Comparison of ENCODE assay signal across 24 cellular contexts in genomic region chr1:209156991-209157390, GRCh38.
"Had no signal": no experiment of that assay in that cellular context is flagged by ENCODE, and none has a peak within 500 bp of the region (broad histone marks: within the 10 kb centered on the region; RNA-seq: fewer than 3 reads in every experiment).

No MANE protein-coding gene starts in this region.

- H3K27ac ChIP-seq: hepatocyte, suprapubic skin, tibial artery had no signal

- H3K36me3 Mint-ChIP-seq: activated naive CD8-positive, alpha-beta T cell; mesothelial cell of epicardium; naive B cell had no signal

- ATAC-seq: activated T-cell treated with anti-CD3 and anti-CD28 coated beads, Interleukin-2, amount 50 U/mL, for 72 hours; left cardiac atrium; left ventricle myocardium superior; right cardiac atrium had no signal

- DNase-seq: activated CD4-positive, alpha-beta T cell treated with anti-CD3 and anti-CD28 coated beads for 4 hours; activated CD4-positive, alpha-beta T cell treated with anti-CD3 and anti-CD28 coated beads, Interleukin-2, amount 50 U/mL, for 4 hours; activated effector memory CD4-positive, alpha-beta T cell treated with Interleukin-2 at 50 U/mL for 16 hours; activated naive CD4-positive, alpha-beta T cell treated with Interleukin-2 at 50 U/mL for 16 hours; activated T-cell treated with anti-CD3 and anti-CD28 coated beads for 4 hours; activated T-cell treated with anti-CD3 and anti-CD28 coated beads, Interleukin-2, amount 50 U/mL, for 72 hours; anterior cingulate cortex; dermis blood vessel endothelial cell; effector CD4-positive, alpha-beta T cell; left cardiac atrium; left ventricle myocardium superior; naive B cell; nephron progenitor cell; occipital lobe; right cardiac atrium; stimulated activated CD4-positive, alpha-beta T cell treated with anti-CD3 and anti-CD28 coated beads, Interleukin-15, amount 100 ng/mL, for 24 hours; stimulated activated CD4-positive, alpha-beta T cell treated with anti-CD3 and anti-CD28 coated beads, Interleukin-2, amount 100 ng/mL, for 24 hours; stimulated activated naive CD4-positive, alpha-beta T cell; tibial artery had no signal

- H2AFZ ChIP-seq: hepatocyte had no signal

- H3K4me1 Mint-ChIP-seq: naive B cell had no signal

- H3K4me3 ChIP-seq: hepatocyte, suprapubic skin, tibial artery had no signal

- H3K27ac Mint-ChIP-seq: activated naive CD8-positive, alpha-beta T cell; activated T-cell treated with anti-CD3 and anti-CD28 coated beads, Interleukin-2, amount 50 U/mL, for 72 hours; mesothelial cell of epicardium; naive B cell; nephron progenitor cell; T-helper 2 cell treated with Interferon-gamma antibody and Interleukin-4, amounts not matched to agents 5 μg/mL and 100 μg/mL, for 36 hours had no signal

- H3K27me3 ChIP-seq: hepatocyte, suprapubic skin, tibial artery had no signal

- H3K9me3 Mint-ChIP-seq: mesothelial cell of epicardium; naive B cell; nephron progenitor cell; T-helper 2 cell treated with Interferon-gamma antibody and Interleukin-4, amounts not matched to agents 5 μg/mL and 100 μg/mL, for 36 hours had no signal

- H3K4me3 Mint-ChIP-seq: activated naive CD8-positive, alpha-beta T cell; activated T-cell treated with anti-CD3 and anti-CD28 coated beads, Interleukin-2, amount 50 U/mL, for 72 hours; mesothelial cell of epicardium; naive B cell; nephron progenitor cell; T-helper 2 cell treated with Interferon-gamma antibody and Interleukin-4, amounts not matched to agents 5 μg/mL and 100 μg/mL, for 36 hours had no signal

- H3K36me3 ChIP-seq: suprapubic skin, tibial artery had no signal

- H3K4me1 ChIP-seq: suprapubic skin, tibial artery had no signal

- H3K9me3 ChIP-seq: suprapubic skin, tibial artery had no signal
